ENCODE assay signal across 33 cellular contexts in the genomic region with DNA sequence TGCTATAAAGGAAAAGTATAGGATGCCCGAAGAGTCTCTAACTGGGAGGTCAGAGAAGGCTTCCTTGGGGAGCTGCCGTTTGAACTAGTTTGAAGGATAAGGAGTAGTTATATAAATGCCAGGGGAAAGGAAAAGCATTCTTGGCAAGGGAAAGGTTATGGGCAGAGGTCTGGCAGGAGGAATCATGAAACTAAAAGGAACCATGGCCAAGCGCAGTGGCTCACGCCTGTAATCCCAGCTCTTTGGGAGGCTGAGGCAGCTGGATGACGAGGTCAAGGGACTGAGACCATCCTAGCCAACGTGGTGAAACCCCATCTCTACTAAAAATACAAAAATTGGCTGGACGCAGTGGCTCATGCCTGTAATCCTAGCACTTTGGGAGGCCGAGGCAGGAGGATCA.
"Had no signal": no experiment of that assay in that cellular context is flagged by ENCODE, and none has a peak within 500 bp of the region (broad histone marks: within the 10 kb centered on the region; RNA-seq: fewer than 3 reads in every experiment).

No MANE protein-coding gene starts in this region.

- DNase-seq: activated CD4-positive, alpha-beta memory T cell treated with anti-CD3 and anti-CD28 coated beads for 36 hours; activated CD4-positive, alpha-beta T cell treated with anti-CD3 and anti-CD28 coated beads, Interleukin-2, amount 10 ng/mL, durations not matched to agents 24 days and 14 days; activated CD4-positive, CD25-positive, alpha-beta regulatory T cell treated with anti-CD3 and anti-CD28 coated beads, Interleukin-2, amount 50 U/mL, for 72 hours; activated CD8-positive, alpha-beta memory T cell treated with anti-CD3 and anti-CD28 coated beads, Interleukin-2, amount 50 U/mL, for 48 hours; activated gamma-delta T cell treated with Interleukin-2 at 50 U/mL for 16 hours; activated naive CD8-positive, alpha-beta T cell treated with anti-CD3 and anti-CD28 coated beads, Interleukin-2, amount 50 U/mL, for 24 hours; activated T-cell treated with anti-CD3 and anti-CD28 coated beads, Interleukin-2, amount 50 U/mL, for 24 hours; amygdala; central memory CD4-positive, alpha-beta T cell; dermis blood vessel endothelial cell; effector CD8-positive, alpha-beta T cell; esophagus squamous epithelium; glutamatergic neuron; hippocampal formation; left colon; mammary epithelial cell; naive B cell; pancreas; spleen; stimulated activated CD4-positive, alpha-beta T cell treated with anti-CD3 and anti-CD28 coated beads, Interleukin-2, amount 100 ng/mL, for 48 hours; stimulated activated naive CD8-positive, alpha-beta T cell treated with anti-CD3 and anti-CD28 coated beads, Interleukin-15, amount 100 ng/mL, for 72 hours; SW 1271; T-helper 9 cell; thyroid gland; upper lobe of left lung; WERI-Rb-1 had no signal

- H3K36me3 ChIP-seq: breast epithelium, esophagus squamous epithelium, pancreas, right atrium auricular region, spleen, thyroid gland, upper lobe of left lung, WERI-Rb-1 had no signal

- H3K27ac ChIP-seq: breast epithelium, epithelial cell of prostate, esophagus squamous epithelium, pancreas, right atrium auricular region, thyroid gland, WERI-Rb-1 had no signal

- H3K9me3 ChIP-seq: breast epithelium, esophagus squamous epithelium, pancreas, right atrium auricular region, spleen, thyroid gland, upper lobe of left lung had no signal

- H3K4me1 ChIP-seq: pancreas had no signal

- FAIRE-seq: endometrium, frontal cortex, keratinocyte, pancreas had no signal

- ATAC-seq: activated naive CD8-positive, alpha-beta T cell treated with anti-CD3 and anti-CD28 coated beads, Interleukin-2, amount 50 U/mL, for 24 hours; activated T-helper 17 cell treated with anti-CD3 and anti-CD28 coated beads, Interleukin-2, amount 50 U/mL, for 72 hours; left colon; pancreas; stimulated activated naive CD8-positive, alpha-beta T cell treated with anti-CD3 and anti-CD28 coated beads, Interleukin-15, amount 100 ng/mL, for 72 hours had no signal

- H3K4me3 ChIP-seq: breast epithelium, esophagus squamous epithelium, pancreas, right atrium auricular region, spleen, thyroid gland, upper lobe of left lung had no signal

- H3K27me3 ChIP-seq: breast epithelium, pancreas, right atrium auricular region, spleen, thyroid gland, upper lobe of left lung had no signal
